ENCODE assay signal across 13 cellular contexts in the genomic region with DNA sequence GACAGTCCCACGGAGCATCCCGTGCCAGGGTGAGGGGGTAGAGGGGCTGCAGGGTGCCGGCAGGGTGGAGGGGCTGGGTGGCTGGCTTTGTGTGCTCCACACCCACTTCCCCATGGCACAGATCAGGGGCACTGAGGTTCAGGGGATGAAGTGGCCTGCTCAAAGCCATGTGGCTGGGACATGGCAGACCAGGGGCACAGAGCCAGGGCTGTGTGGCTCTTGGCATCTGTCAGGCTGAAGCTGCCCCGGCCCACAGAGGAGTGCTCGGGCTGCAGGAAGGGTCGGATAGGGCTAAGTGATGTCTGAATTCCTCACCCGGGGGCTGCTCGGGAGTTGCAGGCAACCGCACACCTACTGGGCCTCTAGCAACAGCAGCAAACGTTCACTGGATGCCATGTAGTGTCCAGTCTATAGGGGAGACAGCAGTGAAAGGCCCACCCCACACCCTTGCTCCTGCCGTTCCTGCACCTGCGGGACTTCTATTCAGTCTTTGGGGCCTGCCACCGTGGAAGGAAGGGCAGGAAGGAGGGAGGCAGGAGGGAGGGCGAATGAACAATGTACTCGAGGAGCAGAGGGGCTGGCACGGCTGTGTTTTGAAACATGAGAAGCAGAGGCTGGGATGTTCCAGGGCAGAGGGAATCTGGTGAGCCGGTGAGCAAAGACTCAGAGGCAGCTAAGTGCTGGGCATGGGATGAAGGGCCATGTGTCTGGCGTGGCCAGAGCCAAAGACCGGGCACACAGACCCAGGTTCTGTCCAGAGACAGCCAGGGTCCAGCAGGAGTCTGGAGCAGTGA. TPM values are rescaled to one million over a fixed set of nuclear protein-coding genes. Genes with fewer than 3 reads are reported as not detected.
DNase-seq lines count a peak whose midpoint lies in the region; ATAC-seq and TF ChIP-seq lines count a peak whose summit lies in the region.
"Had no signal": no experiment of that assay in that cellular context is flagged by ENCODE, and none has a peak within 500 bp of the region (broad histone marks: within the 10 kb centered on the region; RNA-seq: fewer than 3 reads in every experiment).

No MANE protein-coding gene starts in this region.

- no peak for TF ChIP-seq CTCF in CD8-positive, alpha-beta T cell (IDR thresholded peaks at IDR 0.05)
- TF ChIP-seq CTCF in colonic mucosa (IDR thresholded peaks at IDR 0.05) (no peak), GM13977 (IDR thresholded peaks at IDR 0.05; ENCODE audit: extremely low read depth, insufficient read depth, missing control alignments) (no peak)

- peak overlapping the region; percentile 18 for H3K27ac Mint-ChIP-seq in CD8-positive, alpha-beta T cell
- no peak overlapping the region for H3K27ac Mint-ChIP-seq in activated CD8-positive, alpha-beta memory T cell treated with anti-CD3 and anti-CD28 coated beads, Interleukin-2, amount 10 ng/mL, durations not matched to agents 7 days and 5 days
- H3K27ac Mint-ChIP-seq: activated CD4-positive, alpha-beta T cell treated with anti-CD3 and anti-CD28 coated beads for 36 hours had no signal

- no peaks in the 10 kb centered on the region for H3K27me3 ChIP-seq in CD8-positive, alpha-beta T cell (ENCODE audit: insufficient read depth, low read length)
- H3K27me3 ChIP-seq in colonic mucosa = no peaks in the 10 kb centered on the region
- H3K27me3 ChIP-seq: heart left ventricle had no signal

- POLR2A ChIA-PET in CD8-positive, alpha-beta T cell (lab: Charles Lee) = no interaction called here

- H3K4me3 Mint-ChIP-seq in CD8-positive, alpha-beta T cell = no peak overlapping the region
- no peak overlapping the region for H3K4me3 Mint-ChIP-seq in activated CD8-positive, alpha-beta memory T cell treated with anti-CD3 and anti-CD28 coated beads, Interleukin-2, amount 10 ng/mL, durations not matched to agents 7 days and 5 days
- H3K4me3 Mint-ChIP-seq: activated CD4-positive, alpha-beta T cell treated with anti-CD3 and anti-CD28 coated beads for 36 hours; CD8-positive, alpha-beta memory T cell had no signal

- H3K4me1 Mint-ChIP-seq in CD8-positive, alpha-beta T cell (ENCODE audit: low read depth) = peaks cover 5% of the 10 kb centered on the region
- no peaks in the 10 kb centered on the region for H3K4me1 Mint-ChIP-seq in activated CD8-positive, alpha-beta memory T cell treated with anti-CD3 and anti-CD28 coated beads, Interleukin-2, amount 10 ng/mL, durations not matched to agents 7 days and 5 days

- H3K9me3 Mint-ChIP-seq in CD8-positive, alpha-beta T cell = no peaks in the 10 kb centered on the region
- H3K9me3 Mint-ChIP-seq in activated CD8-positive, alpha-beta memory T cell treated with anti-CD3 and anti-CD28 coated beads, Interleukin-2, amount 10 ng/mL, durations not matched to agents 7 days and 5 days (ENCODE audit: low read depth) = no peaks in the 10 kb centered on the region
- H3K9me3 Mint-ChIP-seq: CD8-positive, alpha-beta memory T cell had no signal

- H3K9ac ChIP-seq in colonic mucosa (ENCODE audit: low read depth in 2 of 2, low read length in 2 of 2) = peak overlapping the region in 1 of 2 donors; percentile 86

- H3K36me3 ChIP-seq in CD8-positive, alpha-beta T cell (ENCODE audit: insufficient read depth, low read length) = no peaks in the 10 kb centered on the region
- no peaks in the 10 kb centered on the region for H3K36me3 ChIP-seq in colonic mucosa
- H3K36me3 ChIP-seq: heart left ventricle had no signal

- DNase-seq in CD8-positive, alpha-beta T cell = no peak
- peak; percentile 43 for DNase-seq in NCI-H1092 treated with DMSO at 0.1 percent for 48 hours (lab: John Stamatoyannopoulos, UW)
- DNase-seq in colonic mucosa = peak; percentile 18
- peak; percentile 17 to 31 for DNase-seq in lung microvascular endothelial cell (ENCODE audit: low read depth in 2 of 2)
- DNase-seq in activated CD8-positive, alpha-beta memory T cell treated with anti-CD3 and anti-CD28 coated beads, Interleukin-2, amount 10 ng/mL, durations not matched to agents 7 days and 5 days = no peak
- no peak for DNase-seq in GM13977 (ENCODE audit: low spot score)
- no peak for DNase-seq in kidney tubule cell (ENCODE audit: low spot score)
- no peak for DNase-seq in inferior parietal cortex (ENCODE audit: extremely low spot score)
- DNase-seq: activated CD4-positive, alpha-beta T cell treated with anti-CD3 and anti-CD28 coated beads for 36 hours; CD8-positive, alpha-beta memory T cell; OCI-M1 had no signal

- CTCF ChIA-PET in CD8-positive, alpha-beta T cell (lab: Charles Lee) = no interaction called here
- CTCF ChIA-PET in activated CD8-positive, alpha-beta memory T cell treated with anti-CD3 and anti-CD28 coated beads, Interleukin-2, amount 10 ng/mL, durations not matched to agents 7 days and 5 days (lab: Charles Lee) = no interaction called here

- H3K9me3 ChIP-seq in CD8-positive, alpha-beta T cell (ENCODE audit: low read length) = no peaks in the 10 kb centered on the region
- H3K9me3 ChIP-seq in colonic mucosa = no peaks in the 10 kb centered on the region
- H3K9me3 ChIP-seq: heart left ventricle had no signal

- no peaks in the 10 kb centered on the region for H3K4me1 ChIP-seq in CD8-positive, alpha-beta T cell (ENCODE audit: insufficient read depth, low read length)
- peaks cover 15% of the 10 kb centered on the region for H3K4me1 ChIP-seq in colonic mucosa
- H3K4me1 ChIP-seq: heart left ventricle had no signal

- no peak overlapping the region for H3K4me3 ChIP-seq in CD8-positive, alpha-beta T cell (ENCODE audit: low read depth, low read length)
- no peak overlapping the region for H3K4me3 ChIP-seq in colonic mucosa
- H3K4me3 ChIP-seq: heart left ventricle had no signal

- no peak for ATAC-seq in CD8-positive, alpha-beta T cell
- no peak for ATAC-seq in activated CD8-positive, alpha-beta memory T cell treated with anti-CD3 and anti-CD28 coated beads, Interleukin-2, amount 10 ng/mL, durations not matched to agents 7 days and 5 days
- ATAC-seq: activated CD4-positive, alpha-beta T cell treated with anti-CD3 and anti-CD28 coated beads for 36 hours had no signal

- H3K36me3 Mint-ChIP-seq in CD8-positive, alpha-beta T cell = no peaks in the 10 kb centered on the region
- no peaks in the 10 kb centered on the region for H3K36me3 Mint-ChIP-seq in activated CD8-positive, alpha-beta memory T cell treated with anti-CD3 and anti-CD28 coated beads, Interleukin-2, amount 10 ng/mL, durations not matched to agents 7 days and 5 days

- in situ Hi-C loops in GM13977 (cut with MboI; ENCODE audit: low pct_unique_long_range_greater_than_20kb, low sequenced_read_pairs, unreplicated experiment) = no loop called here

- no peaks in the 10 kb centered on the region for H3K27me3 Mint-ChIP-seq in CD8-positive, alpha-beta T cell (ENCODE audit: low read depth)
- no peaks in the 10 kb centered on the region for H3K27me3 Mint-ChIP-seq in activated CD8-positive, alpha-beta memory T cell treated with anti-CD3 and anti-CD28 coated beads, Interleukin-2, amount 10 ng/mL, durations not matched to agents 7 days and 5 days
- H3K27me3 Mint-ChIP-seq: activated CD4-positive, alpha-beta T cell treated with anti-CD3 and anti-CD28 coated beads for 36 hours had no signal

- no peak overlapping the region for H3K27ac ChIP-seq in CD8-positive, alpha-beta T cell (ENCODE audit: low read depth, low read length)
- no peak overlapping the region for H3K27ac ChIP-seq in colonic mucosa
- H3K27ac ChIP-seq: heart left ventricle had no signal

- intact Hi-C loops in CD8-positive, alpha-beta T cell (cut with DNase I, micrococcal nuclease) = loop anchor here in 1 of 2 experiments (10.0 kb wide), 1 partner anchor 152 kb away; no protein-coding TSS in a partner anchor
- intact Hi-C loops in colonic mucosa (cut with DNase I) = loop anchor here (10.0 kb wide), 1 partner anchor 58 kb away; no protein-coding TSS in a partner anchor

RNA-seq across cellular contexts. Expression of gene SLC5A10, which starts 15.1 kb away (rescaled TPM):
- not detected for total RNA-seq in CD8-positive, alpha-beta T cell
- total RNA-seq in colonic mucosa = under 1 TPM in 1 of 2 donors, not detected in 1; 0.16 TPM
- not detected in 2 replicates for total RNA-seq in lung microvascular endothelial cell
- not detected for total RNA-seq in activated CD8-positive, alpha-beta memory T cell treated with anti-CD3 and anti-CD28 coated beads, Interleukin-2, amount 10 ng/mL, durations not matched to agents 7 days and 5 days
- total RNA-seq: activated CD4-positive, alpha-beta T cell treated with anti-CD3 and anti-CD28 coated beads for 36 hours; CD8-positive, alpha-beta memory T cell; osteocyte had no signal

RNA-seq across cellular contexts. Expression of gene FAM83G, which starts 37.5 kb away (rescaled TPM):
- 1 to 10 TPM; 3.5 to 4.1 TPM for total RNA-seq in CD8-positive, alpha-beta T cell
- total RNA-seq in colonic mucosa (10 to 100 TPM; 24.4 to 24.8 TPM), lung microvascular endothelial cell (5.7 and 8.1 TPM in 2 replicates)
- total RNA-seq in activated CD8-positive, alpha-beta memory T cell treated with anti-CD3 and anti-CD28 coated beads, Interleukin-2, amount 10 ng/mL, durations not matched to agents 7 days and 5 days = 1 to 10 TPM; 4.7 to 4.8 TPM

Comparison
In these comparisons a context has a peak if more than half of its experiments do, and no peak if none do; other contexts are left out.
1. DNase-seq: peak in NCI-H1092 treated with DMSO at 0.1 percent for 48 hours (single experiment), colonic mucosa (single experiment) and lung microvascular endothelial cell (2 of 2); none in CD8-positive, alpha-beta T cell (0 of 7), activated CD8-positive, alpha-beta memory T cell treated with anti-CD3 and anti-CD28 coated beads, Interleukin-2, amount 10 ng/mL, durations not matched to agents 7 days and 5 days (single experiment), GM13977 (single experiment), kidney tubule cell (single experiment) and inferior parietal cortex (single experiment).